ENCODE assay signal across 13 cellular contexts in genomic region chr17:16512011-16512410, GRCh38.
DNase-seq lines count a peak whose midpoint lies in the region.
"Had no signal": no experiment of that assay in that cellular context is flagged by ENCODE, and none has a peak within 500 bp of the region (broad histone marks: within the 10 kb centered on the region; RNA-seq: fewer than 3 reads in every experiment).

No MANE protein-coding gene starts in this region.

- no peak overlapping the region for H3K4me3 Mint-ChIP-seq in activated T-cell treated with anti-CD3 and anti-CD28 coated beads, Interleukin-2, amount 50 U/mL, for 24 hours
- H3K4me3 Mint-ChIP-seq: stimulated activated effector memory CD8-positive, alpha-beta T cell treated with anti-CD3 and anti-CD28 coated beads, Interleukin-12 subunit alpha, Interleukin-12 subunit beta, amount 100 ng/mL, for 72 hours had no signal

- H3K27me3 Mint-ChIP-seq in activated T-cell treated with anti-CD3 and anti-CD28 coated beads, Interleukin-2, amount 50 U/mL, for 24 hours = peaks cover 15% of the 10 kb centered on the region

- no peaks in the 10 kb centered on the region for H3K9me3 Mint-ChIP-seq in activated T-cell treated with anti-CD3 and anti-CD28 coated beads, Interleukin-2, amount 50 U/mL, for 24 hours
- H3K9me3 Mint-ChIP-seq: activated naive CD4-positive, alpha-beta T cell treated with anti-CD3 and anti-CD28 coated beads, Interleukin-2, amount 50 U/mL, for 72 hours; stimulated activated effector memory CD8-positive, alpha-beta T cell treated with anti-CD3 and anti-CD28 coated beads, Interleukin-12 subunit alpha, Interleukin-12 subunit beta, amount 100 ng/mL, for 72 hours had no signal

- H3K4me3 ChIP-seq in BLaER1 treated with 17β-estradiol and CSF1 and Interleukin-3, amounts not matched to agents 10 nM and 100 nM = no peak overlapping the region
- H3K4me3 ChIP-seq: psoas muscle had no signal

- H3K4me1 Mint-ChIP-seq in activated T-cell treated with anti-CD3 and anti-CD28 coated beads, Interleukin-2, amount 50 U/mL, for 24 hours (ENCODE audit: low read depth) = peaks cover 2% of the 10 kb centered on the region
- H3K4me1 Mint-ChIP-seq: stimulated activated effector memory CD8-positive, alpha-beta T cell treated with anti-CD3 and anti-CD28 coated beads, Interleukin-12 subunit alpha, Interleukin-12 subunit beta, amount 100 ng/mL, for 72 hours had no signal

- H3K27ac Mint-ChIP-seq in activated T-cell treated with anti-CD3 and anti-CD28 coated beads, Interleukin-2, amount 50 U/mL, for 24 hours = no peak overlapping the region
- H3K27ac Mint-ChIP-seq: stimulated activated effector memory CD8-positive, alpha-beta T cell treated with anti-CD3 and anti-CD28 coated beads, Interleukin-12 subunit alpha, Interleukin-12 subunit beta, amount 100 ng/mL, for 72 hours had no signal

- no peak overlapping the region for H3K9ac ChIP-seq in BLaER1 treated with 17β-estradiol and CSF1 and Interleukin-3, amounts not matched to agents 10 nM and 100 nM

- no peaks in the 10 kb centered on the region for H3K27me3 ChIP-seq in BLaER1 treated with 17β-estradiol and CSF1 and Interleukin-3, amounts not matched to agents 10 nM and 100 nM

- peak; percentile 86 for DNase-seq in NCI-H1092 treated with DMSO at 0.1 percent for 48 hours (lab: John Stamatoyannopoulos, UW)
- peak; percentile 46 for DNase-seq in NOMO-1 treated with DMSO at 0.1 percent for 48 hours (lab: John Stamatoyannopoulos, UW; ENCODE audit: unreplicated experiment)
- peak; percentile 38 for DNase-seq in islet precursor cell
- no peak for DNase-seq in nucleus accumbens (lab: John Stamatoyannopoulos, UW)
- DNase-seq in caudate nucleus (lab: John Stamatoyannopoulos, UW) = no peak
- no peak for DNase-seq in activated T-cell treated with anti-CD3 and anti-CD28 coated beads, Interleukin-2, amount 50 U/mL, for 24 hours
- DNase-seq in HK-2 (ENCODE audit: unreplicated experiment) = no peak
- DNase-seq: NCI-H1048; psoas muscle; stimulated activated CD4-positive, alpha-beta T cell treated with anti-CD3 and anti-CD28 coated beads, Interleukin-2, amount 100 ng/mL, for 48 hours had no signal

- no peaks in the 10 kb centered on the region for H3K36me3 ChIP-seq in BLaER1 treated with 17β-estradiol and CSF1 and Interleukin-3, amounts not matched to agents 10 nM and 100 nM

- H4K20me1 ChIP-seq in BLaER1 treated with 17β-estradiol and CSF1 and Interleukin-3, amounts not matched to agents 10 nM and 100 nM = no peaks in the 10 kb centered on the region

- no peak overlapping the region for H3K27ac ChIP-seq in BLaER1 treated with 17β-estradiol and CSF1 and Interleukin-3, amounts not matched to agents 10 nM and 100 nM
- H3K27ac ChIP-seq in caudate nucleus (ENCODE audit: low read depth, low read length) = no peak overlapping the region
- H3K27ac ChIP-seq: psoas muscle had no signal

- no peaks in the 10 kb centered on the region for H3K36me3 Mint-ChIP-seq in activated T-cell treated with anti-CD3 and anti-CD28 coated beads, Interleukin-2, amount 50 U/mL, for 24 hours (ENCODE audit: low read depth)
- H3K36me3 Mint-ChIP-seq: activated naive CD4-positive, alpha-beta T cell treated with anti-CD3 and anti-CD28 coated beads, Interleukin-2, amount 50 U/mL, for 72 hours; stimulated activated effector memory CD8-positive, alpha-beta T cell treated with anti-CD3 and anti-CD28 coated beads, Interleukin-12 subunit alpha, Interleukin-12 subunit beta, amount 100 ng/mL, for 72 hours had no signal

- peaks cover 22 to 48% (median 32%) of the 10 kb centered on the region in 10 experiments for H3K4me1 ChIP-seq in BLaER1 treated with 17β-estradiol and CSF1 and Interleukin-3, amounts not matched to agents 10 nM and 100 nM

- H3K4me2 ChIP-seq in BLaER1 treated with 17β-estradiol and CSF1 and Interleukin-3, amounts not matched to agents 10 nM and 100 nM = peak overlapping the region; percentile 1 to 59 (median 35); a peak in 20 of 22 replicates

- no peaks in the 10 kb centered on the region for H3K9me3 ChIP-seq in BLaER1 treated with 17β-estradiol and CSF1 and Interleukin-3, amounts not matched to agents 10 nM and 100 nM (replicated peaks in 1 of 11)
- H3K9me3 ChIP-seq: psoas muscle had no signal

Comparison
In these comparisons a context has a peak if more than half of its experiments do, and no peak if none do; other contexts are left out.
1. DNase-seq: peak in NCI-H1092 treated with DMSO at 0.1 percent for 48 hours (single experiment), NOMO-1 treated with DMSO at 0.1 percent for 48 hours (single experiment) and islet precursor cell (single experiment); none in nucleus accumbens (0 of 56), caudate nucleus (0 of 61), activated T-cell treated with anti-CD3 and anti-CD28 coated beads, Interleukin-2, amount 50 U/mL, for 24 hours (single experiment) and HK-2 (single experiment).